8 cellular contexts compared by ENCODE assay signal in the genomic region with DNA sequence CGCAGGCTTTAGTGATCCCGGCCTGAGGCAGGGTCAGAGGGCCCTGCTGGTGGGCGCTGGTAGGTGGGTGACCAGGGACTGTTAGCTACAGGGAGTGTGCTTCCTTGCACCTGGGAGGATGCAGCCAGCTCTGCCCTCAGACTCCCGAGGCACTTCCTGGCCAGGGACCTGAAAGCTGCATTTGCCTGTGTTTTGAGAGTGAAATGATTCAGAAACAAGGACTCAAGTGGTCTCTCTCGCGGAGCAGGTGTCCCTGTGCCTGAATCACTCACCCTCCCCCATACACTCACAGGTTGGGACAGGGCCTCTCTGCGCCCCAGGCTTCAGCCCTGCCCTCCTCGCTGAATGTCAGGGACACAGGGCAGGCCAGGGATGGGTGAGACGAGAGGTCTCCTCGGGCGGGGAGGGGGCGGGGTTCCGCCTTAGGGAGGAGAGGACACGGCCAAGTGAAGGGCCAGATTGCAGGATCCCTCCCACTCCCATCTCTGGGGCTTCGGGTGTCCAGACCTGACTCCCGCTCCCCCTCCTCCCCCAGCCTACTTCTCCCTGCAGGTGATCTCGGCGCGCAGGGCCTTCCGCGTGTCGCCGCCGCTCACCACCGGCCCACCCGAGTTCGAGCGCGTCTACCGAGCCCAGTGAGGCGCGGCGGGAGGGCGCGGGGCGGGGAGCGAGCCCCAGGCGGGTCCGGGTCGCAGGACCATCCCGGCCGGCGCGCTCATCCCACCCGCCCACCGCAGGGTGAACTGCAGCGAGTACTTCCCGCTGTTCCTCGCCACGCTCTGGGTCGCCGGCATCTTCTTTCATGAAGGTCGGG. TPM values are rescaled to one million over a fixed set of nuclear protein-coding genes. Genes with fewer than 3 reads are reported as not detected.
A peak's percentile ranks its signal among the peaks of the same experiment; 100 is the strongest.
DNase-seq lines count a peak whose midpoint lies in the region; ATAC-seq and TF ChIP-seq lines count a peak whose summit lies in the region.

No MANE protein-coding gene starts in this region.

- peak overlapping the region; percentile 51 for H3K27ac Mint-ChIP-seq in chondrocyte (ENCODE audit: unreplicated experiment)
- no peak overlapping the region for H3K27ac Mint-ChIP-seq in mesothelial cell of epicardium

- POLR2A ChIA-PET in BJ (lab: Charles Lee), result no interaction called here

- peak overlapping the region; percentile 57 for H3K4me3 Mint-ChIP-seq in chondrocyte (ENCODE audit: unreplicated experiment)
- peak overlapping the region; percentile 65 for H3K4me3 Mint-ChIP-seq in mesothelial cell of epicardium

- H3K27me3 Mint-ChIP-seq in chondrocyte (ENCODE audit: low read depth) (no peaks in the 10 kb centered on the region), mesothelial cell of epicardium (ENCODE audit: low read depth) (peaks cover 2% of the 10 kb centered on the region)

- H3K4me1 Mint-ChIP-seq in chondrocyte (ENCODE audit: low read depth) (peaks cover 18% of the 10 kb centered on the region), mesothelial cell of epicardium (no peaks in the 10 kb centered on the region)

- DNase-seq in BJ (ENCODE audit: low read depth) (no peak), NCI-H748 (lab: John Stamatoyannopoulos, UW; ENCODE audit: unreplicated experiment) (peak; percentile 81), chondrocyte (ENCODE audit: low spot score) (no peak), mesothelial cell of epicardium (ENCODE audit: low spot score in 2 of 2, unreplicated experiment in 2 of 2) (no peak), GOT3 (lab: John Stamatoyannopoulos, UW) (no peak)
- DNase-seq in stimulated activated CD8-positive, alpha-beta memory T cell treated with anti-CD3 and anti-CD28 coated beads, Interleukin-4, amount 100 ng/mL, for 48 hours, result no peak

- TF ChIP-seq CTCF in BJ (IDR thresholded peaks at IDR 0.05; ENCODE audit: insufficient read depth, low read depth, low read length) (no peak), chondrocyte (IDR thresholded peaks at IDR 0.05) (no peak), mesothelial cell of epicardium (IDR thresholded peaks at IDR 0.05; ENCODE audit: unreplicated experiment) (no peak)

- H3K9me3 Mint-ChIP-seq in chondrocyte (ENCODE audit: low read depth), result no peaks in the 10 kb centered on the region
- H3K9me3 Mint-ChIP-seq in mesothelial cell of epicardium, result no peaks in the 10 kb centered on the region

- CTCF ChIA-PET in BJ (lab: Yijun Ruan, JAX), result interaction anchor here (0.7 to 2.0 kb wide), 6 partner anchors 8 to 31 kb away, joined by 4 to 7 read pairs (median 6); no protein-coding TSS in a partner anchor

- peaks cover 13% of the 10 kb centered on the region for H3K36me3 Mint-ChIP-seq in chondrocyte (ENCODE audit: low read depth)
- peaks cover 10% of the 10 kb centered on the region for H3K36me3 Mint-ChIP-seq in mesothelial cell of epicardium

- peak; percentile 6 for ATAC-seq in GM19455 (IDR thresholded peaks at IDR 0.05; ENCODE audit: unreplicated experiment)
- no peak for ATAC-seq in HG03108 (IDR thresholded peaks at IDR 0.05; ENCODE audit: unreplicated experiment)

- no peaks in the 10 kb centered on the region for H3K27me3 ChIP-seq in BJ (ENCODE audit: control insufficient read depth, insufficient read depth, low read length)

- peaks cover 28% of the 10 kb centered on the region for H3K36me3 ChIP-seq in BJ (ENCODE audit: control insufficient read depth, insufficient read depth, low read length)

- peak overlapping the region; percentile 56 for H3K4me3 ChIP-seq in BJ (ENCODE audit: low read depth, low read length)

RNA-seq across cellular contexts. Expression of a gene that starts 1.5 kb away (rescaled TPM):
- polyA plus RNA-seq in BJ (2011; rRNA removed), result 0.49 and 0.88 TPM in 2 replicates
- polyA minus RNA-seq in BJ (2011; rRNA and poly(A)+ RNA removed), result 0.33 TPM in 1 of 2 replicates, not detected in the other
- total RNA-seq in chondrocyte (1.2 to 1.7 TPM (median 1.3 TPM) in 3 replicates), mesothelial cell of epicardium (4.7 to 5.2 TPM (median 5.0 TPM) in 3 replicates)

RNA-seq across cellular contexts. Expression of a gene that starts 11.4 kb away (rescaled TPM):
- 91.7 and 131 TPM in 2 replicates for polyA plus RNA-seq in BJ (2011; rRNA removed)
- polyA minus RNA-seq in BJ (2011; rRNA and poly(A)+ RNA removed), result 96.3 and 122 TPM in 2 replicates
- total RNA-seq in chondrocyte (135 to 144 TPM (median 142 TPM) in 3 replicates), mesothelial cell of epicardium (131 to 133 TPM (median 131 TPM) in 3 replicates)

RNA-seq across cellular contexts. Expression of a gene that starts 25.4 kb away (rescaled TPM):
- 307 and 361 TPM in 2 replicates for polyA plus RNA-seq in BJ (2011; rRNA removed)
- polyA minus RNA-seq in BJ (2011; rRNA and poly(A)+ RNA removed), result 103 and 140 TPM in 2 replicates
- total RNA-seq in chondrocyte, result 219 to 297 TPM (median 296 TPM) in 3 replicates
- total RNA-seq in mesothelial cell of epicardium, result 145 to 149 TPM (median 146 TPM) in 3 replicates
